ENCODE assay signal across 28 cellular contexts in the genomic region with DNA sequence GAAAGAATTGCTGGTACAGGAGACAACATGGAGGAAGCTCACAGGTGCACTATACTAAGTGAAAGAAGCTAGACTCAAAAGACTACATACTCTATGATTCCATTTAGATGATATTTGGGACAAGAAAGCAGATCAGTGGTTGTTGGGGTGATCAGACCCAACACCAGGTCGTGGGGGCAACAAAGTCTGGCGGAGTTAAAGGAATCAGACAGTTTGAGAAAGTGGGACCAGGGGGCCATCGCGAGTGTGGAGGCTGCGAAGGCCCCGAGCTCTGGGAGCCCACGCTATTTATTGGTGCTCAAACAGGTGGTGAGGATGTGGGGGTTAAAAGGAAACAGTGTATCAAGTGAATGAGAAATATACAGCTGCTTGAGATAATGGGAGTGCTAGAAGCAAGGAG.
"Had no signal": no experiment of that assay in that cellular context is flagged by ENCODE, and none has a peak within 500 bp of the region (broad histone marks: within the 10 kb centered on the region; RNA-seq: fewer than 3 reads in every experiment).

No MANE protein-coding gene starts in this region.

- H3K4me3 ChIP-seq: stomach, suprapubic skin, testis, thoracic aorta, thyroid gland, tibial artery, tibial nerve, upper lobe of left lung, upper lobe of right lung, uterus, vagina had no signal

- ATAC-seq: stimulated activated effector memory CD8-positive, alpha-beta T cell treated with anti-CD3 and anti-CD28 coated beads, Interleukin-12 subunit alpha, Interleukin-12 subunit beta, amount 100 ng/mL, for 72 hours; stimulated activated memory B cell treated with anti-CD40 and anti-IgM and Interleukin-4, amounts not matched to agents 10 μg/mL and 1 μg/mL and 100 μg/mL, for 72 hours; stimulated activated naive B cell treated with anti-CD40 and anti-IgM and Interleukin-4, amounts not matched to agents 10 μg/mL and 1 μg/mL and 100 μg/mL, for 72 hours; stimulated activated naive CD8-positive, alpha-beta T cell treated with anti-CD3 and anti-CD28 coated beads, Interleukin-15, amount 100 ng/mL, for 72 hours; stimulated activated naive CD8-positive, alpha-beta T cell treated with anti-CD3 and anti-CD28 coated beads, Interleukin-15, Interleukin-2, amounts not matched to agents 100 U/mL and 50 U/mL, for 24 hours; upper lobe of right lung had no signal

- DNase-seq: stimulated activated CD4-positive, alpha-beta T cell treated with anti-CD3 and anti-CD28 coated beads, Interleukin-2, amount 100 ng/mL, for 48 hours; stimulated activated CD4-positive, alpha-beta T cell treated with anti-CD3 and anti-CD28 coated beads, Interleukin-4, amount 100 ng/mL, for 1 hour; stimulated activated CD4-positive, alpha-beta T cell treated with anti-CD3 and anti-CD28 coated beads, Interleukin-4, amount 100 ng/mL, for 24 hours; stimulated activated CD4-positive, alpha-beta T cell treated with anti-CD3 and anti-CD28 coated beads, Interleukin-4, amount 100 ng/mL, for 4 hours; stimulated activated CD8-positive, alpha-beta memory T cell treated with anti-CD3 and anti-CD28 coated beads, Interleukin-4, amount 100 ng/mL, for 48 hours; stimulated activated naive B cell treated with anti-CD40 and anti-IgM and Interleukin-4, amounts not matched to agents 10 μg/mL and 1 μg/mL and 100 μg/mL, for 72 hours; stimulated activated naive CD4-positive, alpha-beta T cell; stimulated activated naive CD4-positive, alpha-beta T cell treated with Interleukin-2 at 50 U/mL for 16 hours; stimulated activated naive CD8-positive, alpha-beta T cell treated with anti-CD3 and anti-CD28 coated beads, Interleukin-15, amount 100 ng/mL, for 72 hours; stimulated activated naive CD8-positive, alpha-beta T cell treated with anti-CD3 and anti-CD28 coated beads, Interleukin-15, Interleukin-2, amounts not matched to agents 100 U/mL and 50 U/mL, for 24 hours; stomach; substantia nigra; testis; thyroid gland; tibial artery; trophoblast cell; upper lobe of right lung; uterus had no signal

- FAIRE-seq: urothelium cell line had no signal

- H3K9me3 ChIP-seq: testis, thyroid gland, upper lobe of right lung, uterus, vagina had no signal

- H3K4me1 ChIP-seq: testis, tibial artery, tibial nerve, upper lobe of left lung, upper lobe of right lung, uterus, vagina had no signal

- H3K36me3 Mint-ChIP-seq: stimulated activated effector memory CD8-positive, alpha-beta T cell treated with anti-CD3 and anti-CD28 coated beads, Interleukin-12 subunit alpha, Interleukin-12 subunit beta, amount 100 ng/mL, for 72 hours had no signal

- H3K27ac ChIP-seq: stomach, suprapubic skin, testis, thoracic aorta, thyroid gland, tibial artery, tibial nerve, upper lobe of left lung, upper lobe of right lung, uterus, vagina had no signal

- H3K4me3 Mint-ChIP-seq: stimulated activated effector memory CD8-positive, alpha-beta T cell treated with anti-CD3 and anti-CD28 coated beads, Interleukin-12 subunit alpha, Interleukin-12 subunit beta, amount 100 ng/mL, for 72 hours; stimulated activated memory B cell treated with anti-CD40 and anti-IgM and Interleukin-4, amounts not matched to agents 10 μg/mL and 1 μg/mL and 100 μg/mL, for 72 hours; stimulated activated naive B cell treated with anti-CD40 and anti-IgM and Interleukin-4, amounts not matched to agents 10 μg/mL and 1 μg/mL and 100 μg/mL, for 72 hours; stimulated activated naive CD8-positive, alpha-beta T cell treated with anti-CD3 and anti-CD28 coated beads, Interleukin-15, amount 100 ng/mL, for 72 hours; stimulated activated naive CD8-positive, alpha-beta T cell treated with anti-CD3 and anti-CD28 coated beads, Interleukin-15, Interleukin-2, amounts not matched to agents 100 ng/mL and 50 ng/mL, for 24 hours; type B pancreatic cell had no signal

- H3K4me1 Mint-ChIP-seq: stimulated activated effector memory CD8-positive, alpha-beta T cell treated with anti-CD3 and anti-CD28 coated beads, Interleukin-12 subunit alpha, Interleukin-12 subunit beta, amount 100 ng/mL, for 72 hours; stimulated activated memory B cell treated with anti-CD40 and anti-IgM and Interleukin-4, amounts not matched to agents 10 μg/mL and 1 μg/mL and 100 μg/mL, for 72 hours; stimulated activated naive B cell treated with anti-CD40 and anti-IgM and Interleukin-4, amounts not matched to agents 10 μg/mL and 1 μg/mL and 100 μg/mL, for 72 hours; stimulated activated naive CD8-positive, alpha-beta T cell treated with anti-CD3 and anti-CD28 coated beads, Interleukin-15, amount 100 ng/mL, for 72 hours had no signal

- H3K27me3 ChIP-seq: stomach, suprapubic skin, testis, thyroid gland, tibial artery, tibial nerve, upper lobe of left lung, upper lobe of right lung, uterus, vagina had no signal

- H3K36me3 ChIP-seq: stomach, suprapubic skin, thoracic aorta, thyroid gland, tibial artery, tibial nerve, upper lobe of left lung, upper lobe of right lung, uterus, vagina had no signal

- H3K27ac Mint-ChIP-seq: stimulated activated effector memory CD8-positive, alpha-beta T cell treated with anti-CD3 and anti-CD28 coated beads, Interleukin-12 subunit alpha, Interleukin-12 subunit beta, amount 100 ng/mL, for 72 hours; stimulated activated memory B cell treated with anti-CD40 and anti-IgM and Interleukin-4, amounts not matched to agents 10 μg/mL and 1 μg/mL and 100 μg/mL, for 72 hours; stimulated activated naive B cell treated with anti-CD40 and anti-IgM and Interleukin-4, amounts not matched to agents 10 μg/mL and 1 μg/mL and 100 μg/mL, for 72 hours; stimulated activated naive CD8-positive, alpha-beta T cell treated with anti-CD3 and anti-CD28 coated beads, Interleukin-15, amount 100 ng/mL, for 72 hours; stimulated activated naive CD8-positive, alpha-beta T cell treated with anti-CD3 and anti-CD28 coated beads, Interleukin-15, Interleukin-2, amounts not matched to agents 100 ng/mL and 50 ng/mL, for 24 hours; type B pancreatic cell had no signal

- H3K27me3 Mint-ChIP-seq: stimulated activated memory B cell treated with anti-CD40 and anti-IgM and Interleukin-4, amounts not matched to agents 10 μg/mL and 1 μg/mL and 100 μg/mL, for 72 hours; stimulated activated naive CD8-positive, alpha-beta T cell treated with anti-CD3 and anti-CD28 coated beads, Interleukin-15, amount 100 ng/mL, for 72 hours; stimulated activated naive CD8-positive, alpha-beta T cell treated with anti-CD3 and anti-CD28 coated beads, Interleukin-15, Interleukin-2, amounts not matched to agents 100 ng/mL and 50 ng/mL, for 24 hours had no signal
